Comparison of ENCODE assay signal across 11 cellular contexts in the genomic region with DNA sequence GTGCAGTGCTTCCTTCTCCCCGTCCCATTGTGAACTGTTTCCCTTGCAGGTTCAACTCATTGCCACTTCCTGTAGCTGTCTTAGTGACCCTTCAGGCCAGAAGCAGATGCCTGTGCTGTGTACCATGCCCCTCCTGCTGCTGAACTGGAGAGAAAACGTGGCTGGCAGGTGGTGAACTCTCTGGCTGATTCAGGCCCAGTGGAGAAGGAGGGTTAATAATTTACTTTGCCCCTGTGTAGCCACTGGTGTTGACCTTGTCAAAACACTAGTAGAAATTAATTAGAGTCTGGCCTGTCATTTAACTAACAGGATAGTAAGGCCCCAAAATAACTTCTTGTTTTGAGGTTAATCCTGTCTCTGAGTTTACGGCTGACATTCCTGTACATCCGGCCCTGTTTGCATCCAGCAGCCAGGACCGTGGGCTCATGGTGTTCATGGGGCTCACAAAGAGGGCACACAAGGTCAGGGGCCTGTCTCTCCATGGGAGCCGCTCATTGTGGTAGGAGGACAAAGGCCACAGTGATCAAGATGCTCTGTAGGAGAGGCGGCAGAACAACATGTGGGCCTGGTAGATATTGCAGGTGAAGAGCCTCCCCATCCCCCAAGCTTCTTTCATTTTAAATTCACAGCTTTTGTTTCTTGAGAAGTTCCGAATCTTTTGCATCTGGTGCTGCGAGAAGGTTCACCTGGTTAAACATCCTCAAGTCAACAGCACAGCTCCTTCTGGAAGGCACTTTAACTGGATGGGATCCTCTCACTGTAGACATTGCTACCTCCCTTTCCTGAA.
DNase-seq lines count a peak whose midpoint lies in the region; ATAC-seq, FAIRE-seq and TF ChIP-seq lines count a peak whose summit lies in the region.
"Had no signal": no experiment of that assay in that cellular context is flagged by ENCODE, and none has a peak within 500 bp of the region (broad histone marks: within the 10 kb centered on the region; RNA-seq: fewer than 3 reads in every experiment).

No MANE protein-coding gene starts in this region.

- TF ChIP-seq CTCF in kidney (IDR thresholded peaks at IDR 0.05; ENCODE audit: borderline replicate concordance, extremely low read depth, insufficient read depth) (no peak), thyroid gland (IDR thresholded peaks at IDR 0.05) (no peak), adrenal gland (IDR thresholded peaks at IDR 0.05) (no peak)

- H3K9me3 ChIP-seq in HUES48 (ENCODE audit: control insufficient read depth, insufficient read depth, low read length) = no peaks in the 10 kb centered on the region
- H3K9me3 ChIP-seq in kidney (ENCODE audit: control insufficient read depth in 1 of 2, low read length in 2 of 2) = no peaks in the 10 kb centered on the region
- no peaks in the 10 kb centered on the region for H3K9me3 ChIP-seq in thyroid gland
- no peaks in the 10 kb centered on the region for H3K9me3 ChIP-seq in adrenal gland (replicated peaks in 1 of 3)

- WGBS in thyroid gland, 2 donors = 84 to 93% methylated on average over 9 of the region's 9 CpGs
- WGBS in adrenal gland, 4 donors = 79 to 85% (median 82%) methylated on average over 7 to 9 of the region's 9 CpGs

- peak; percentile 65 for ATAC-seq in GM19397 (IDR thresholded peaks at IDR 0.05; ENCODE audit: unreplicated experiment)
- no peak for ATAC-seq in GM21367 (IDR thresholded peaks at IDR 0.05; ENCODE audit: unreplicated experiment)
- ATAC-seq: activated CD8-positive, alpha-beta memory T cell treated with anti-CD3 and anti-CD28 coated beads, Interleukin-2, amount 10 ng/mL, durations not matched to agents 7 days and 5 days had no signal

- no peaks in the 10 kb centered on the region for H3K27me3 ChIP-seq in HUES48 (ENCODE audit: control insufficient read depth, insufficient read depth, low read length)
- no peaks in the 10 kb centered on the region for H3K27me3 ChIP-seq in thyroid gland
- H3K27me3 ChIP-seq in adrenal gland = no peaks in the 10 kb centered on the region

- peak overlapping the region; percentile 71 for H3K27ac ChIP-seq in HUES48 (ENCODE audit: low read depth, low read length)
- H3K27ac ChIP-seq in kidney (ENCODE audit: low read depth in 2 of 2, low read length in 2 of 2) = peak overlapping the region; percentile 93 to 99
- peak overlapping the region; percentile 63 to 88 (median 80) for H3K27ac ChIP-seq in thyroid gland
- no peak overlapping the region for H3K27ac ChIP-seq in adrenal gland

- TF ChIP-seq POLR2A in thyroid gland (IDR thresholded peaks at IDR 0.05) = no peak
- TF ChIP-seq POLR2A in adrenal gland (IDR thresholded peaks at IDR 0.05) = no peak

- DNase-seq in kidney (peak; percentile 82), thyroid gland (no peak), adrenal gland (no peak), cerebellum (ENCODE audit: low spot score) (no peak)
- DNase-seq: activated CD8-positive, alpha-beta memory T cell treated with anti-CD3 and anti-CD28 coated beads, Interleukin-2, amount 10 ng/mL, durations not matched to agents 7 days and 5 days; left cardiac atrium; MV-4-11; NK-92 treated with Interleukin-12 subunit alpha and Interleukin-12 subunit beta, amount 100 ng/mL, for 24 hours had no signal

- no peak overlapping the region for H3K9ac ChIP-seq in HUES48 (ENCODE audit: low read depth, low read length)
- H3K9ac ChIP-seq in kidney (ENCODE audit: low read length in 2 of 2) = peak overlapping the region in 1 of 2 donors; percentile 59

- no peak overlapping the region for H3K4me3 ChIP-seq in HUES48 (ENCODE audit: low read depth, low read length)
- no peak overlapping the region for H3K4me3 ChIP-seq in kidney (ENCODE audit: low read length in 2 of 2)
- no peak overlapping the region for H3K4me3 ChIP-seq in thyroid gland (replicated peaks in 1 of 3)
- H3K4me3 ChIP-seq in adrenal gland = no peak overlapping the region

- intact Hi-C loops in kidney (cut with DNase I) = no loop called here
- intact Hi-C loops in thyroid gland (cut with DNase I) = no loop called here
- intact Hi-C loops in adrenal gland (cut with DNase I) = no loop called here

- H3K4me1 ChIP-seq in HUES48 (ENCODE audit: control insufficient read depth, insufficient read depth, low read length) (peaks cover 23% of the 10 kb centered on the region), kidney (ENCODE audit: control insufficient read depth in 1 of 2, insufficient read depth in 1 of 2, low read depth in 1 of 2, low read length in 2 of 2) (peaks cover 47 to 48% of the 10 kb centered on the region in 2 donors), thyroid gland (peaks cover 44 to 47% of the 10 kb centered on the region in 2 donors), adrenal gland (replicated peaks in 1 of 2) (no peaks in the 10 kb centered on the region)

- peak; percentile 92 for FAIRE-seq in kidney (lab: Jason Lieb, UNC)

- H3K36me3 ChIP-seq in HUES48 (ENCODE audit: control insufficient read depth, insufficient read depth, low read length) = peaks cover 15% of the 10 kb centered on the region
- peaks cover 4 to 5% of the 10 kb centered on the region in 2 donors for H3K36me3 ChIP-seq in kidney (ENCODE audit: control insufficient read depth in 1 of 2, insufficient read depth in 2 of 2, low read length in 2 of 2)
- no peaks in the 10 kb centered on the region for H3K36me3 ChIP-seq in thyroid gland
- no peaks in the 10 kb centered on the region for H3K36me3 ChIP-seq in adrenal gland (replicated peaks in 1 of 2)

Comparison
In these comparisons a context has a peak if more than half of its experiments do, and no peak if none do; other contexts are left out.
1. H3K27ac ChIP-seq: peak in HUES48 (single experiment), kidney (2 of 2) and thyroid gland (3 of 3); none in adrenal gland (0 of 5).